In genomic region chr1:207335695-207336363, GRCh38 we compare ENCODE assay signal across 8 cellular contexts. TPM values are rescaled to one million over a fixed set of nuclear protein-coding genes. Genes with fewer than 3 reads are reported as not detected.
A peak's percentile ranks its signal among the peaks of the same experiment; 100 is the strongest.
DNase-seq lines count a peak whose midpoint lies in the region; ATAC-seq, FAIRE-seq and TF ChIP-seq lines count a peak whose summit lies in the region.

No MANE protein-coding gene starts in this region.

- no peaks in the 10 kb centered on the region for H3K79me2 ChIP-seq in HepG2 (ENCODE audit: insufficient read depth, low read length)

- no peak for TF ChIP-seq RAD21 in HepG2 (CRISPR knock-in tag; IDR thresholded peaks at IDR 0.05)

- in situ Hi-C loops in HepG2 (cut with HindIII; ENCODE audit: extremely low pct_ligation_motif_present, low pct_unique_long_range_greater_than_20kb) = no loop called here

- intact Hi-C loops in HepG2 (cut with micrococcal nuclease; ENCODE audit: unreplicated experiment) = no loop called here

- H3K4me3 Mint-ChIP-seq in T-helper 17 cell = peak overlapping the region; percentile 13

- peaks cover 13% of the 10 kb centered on the region for H3K36me3 Mint-ChIP-seq in T-helper 17 cell (ENCODE audit: low read depth)

- no peak overlapping the region for H3K4me2 ChIP-seq in HepG2 (ENCODE audit: low read depth, low read length)

- POLR2A ChIA-PET in HepG2 (lab: Yijun Ruan, JAX) = interaction anchor here (4.4 kb wide), 1 partner anchor 14 kb away, joined by 25 read pairs; the partner anchor contains the start of gene CD55

- TF ChIP-seq CTCF in HepG2 (CRISPR knock-in tag; IDR thresholded peaks at IDR 0.05) = no peak

- peaks cover 31% of the 10 kb centered on the region for H3K4me1 Mint-ChIP-seq in T-helper 17 cell

- 93% methylated on average over 6 of the region's 6 CpGs for WGBS in HepG2 (ENCODE audit: low lambda C conversion rate)

- H4K20me1 ChIP-seq in HepG2 (ENCODE audit: insufficient read depth, low read length) = no peaks in the 10 kb centered on the region

- H3K9ac ChIP-seq in HepG2 (ENCODE audit: insufficient read depth, low read depth, low read length) = no peak overlapping the region

- peaks cover 11% of the 10 kb centered on the region for H3K4me1 ChIP-seq in HepG2 (ENCODE audit: insufficient read depth, low read length)

- H3K27ac Mint-ChIP-seq in T-helper 17 cell = peak overlapping the region; percentile 19

- peak; percentile 47 for DNase-seq in AG20443 (ENCODE audit: low spot score)
- no peak for DNase-seq in T-helper 17 cell
- DNase-seq in HepG2 (ENCODE audit: low spot score) = no peak
- no peak for DNase-seq in UCSD-AML1 (lab: John Stamatoyannopoulos, UW; ENCODE audit: unreplicated experiment)
- no peak for DNase-seq in GM03348 (ENCODE audit: low spot score)
- DNase-seq in DMS153 treated with DMSO at 0.1 percent for 48 hours (lab: John Stamatoyannopoulos, UW; ENCODE audit: unreplicated experiment) = no peak

- ATAC-seq in GM18870 (IDR thresholded peaks at IDR 0.05; ENCODE audit: unreplicated experiment) = peak; percentile 62
- peak; percentile 40 for ATAC-seq in HG03060 (IDR thresholded peaks at IDR 0.05; ENCODE audit: low read depth, unreplicated experiment)
- peak; percentile 72 for ATAC-seq in T-helper 17 cell
- ATAC-seq in HepG2 = no peak

- no TSS peak for BruUV-seq in HepG2 (replicated peaks; lab: Mats Ljungman, UMichigan)

- CTCF ChIA-PET in HepG2 (lab: Yijun Ruan, JAX; ENCODE audit: low intra/inter-chr PET ratio, low total read pairs) = no interaction called here

- H3K27me3 Mint-ChIP-seq in T-helper 17 cell = no peaks in the 10 kb centered on the region

- no peak for FAIRE-seq in HepG2 (lab: Jason Lieb, UNC)

- H3K4me3 ChIP-seq in HepG2 (replicated peaks in 1 of 3; ENCODE audit: insufficient read depth in 1 of 3, low read depth in 2 of 3, low read length in 3 of 3) = no peak overlapping the region

- TF ChIP-seq POLR2A in HepG2 (IDR thresholded peaks at IDR 0.05; ENCODE audit: insufficient read depth in 1 of 2, low read depth in 2 of 2, low read length in 2 of 2) = no peak

- H3K27me3 ChIP-seq in HepG2 (ENCODE audit: control insufficient read depth in 1 of 2, insufficient read depth in 2 of 2, low read length in 2 of 2) = no peaks in the 10 kb centered on the region

- H2AFZ ChIP-seq in HepG2 (ENCODE audit: low read length) = no peak overlapping the region

- no peak overlapping the region for H3K27ac ChIP-seq in HepG2 (ENCODE audit: extremely low read length, insufficient read depth, low read length)

- no peak for TF ChIP-seq EP300 in HepG2 (IDR thresholded peaks at IDR 0.05; ENCODE audit: low read depth in 2 of 2, low read length in 2 of 2)
- TF ChIP-seq EP300 in HepG2 (CRISPR knock-in tag; IDR thresholded peaks at IDR 0.05; ENCODE audit: borderline replicate concordance) = no peak

- H3K9me3 ChIP-seq in T-helper 17 cell (ENCODE audit: control insufficient read depth, low read length, poor library complexity, severe bottlenecking) = no peaks in the 10 kb centered on the region
- peaks cover 11% of the 10 kb centered on the region for H3K9me3 ChIP-seq in HepG2 (ENCODE audit: low read length)

- peaks cover 2 to 8% of the 10 kb centered on the region in 2 experiments; a peak in 2 of 5 replicates for H3K36me3 ChIP-seq in HepG2 (replicated peaks in 1 of 2; ENCODE audit: control insufficient read depth in 1 of 2, insufficient read depth in 2 of 2, low read length in 2 of 2)

TF ChIP-seq in HepG2, 621 proteins besides CTCF, POLR2A, EP300 and RAD21:
- TF ChIP-seq ATF7 (IDR thresholded peaks at IDR 0.05) (peak; percentile 47; the same call in 1 of the 2 replicates), ATF7 (CRISPR knock-in tag; IDR thresholded peaks at IDR 0.05) (no peak)
- TF ChIP-seq, protein P1, sequence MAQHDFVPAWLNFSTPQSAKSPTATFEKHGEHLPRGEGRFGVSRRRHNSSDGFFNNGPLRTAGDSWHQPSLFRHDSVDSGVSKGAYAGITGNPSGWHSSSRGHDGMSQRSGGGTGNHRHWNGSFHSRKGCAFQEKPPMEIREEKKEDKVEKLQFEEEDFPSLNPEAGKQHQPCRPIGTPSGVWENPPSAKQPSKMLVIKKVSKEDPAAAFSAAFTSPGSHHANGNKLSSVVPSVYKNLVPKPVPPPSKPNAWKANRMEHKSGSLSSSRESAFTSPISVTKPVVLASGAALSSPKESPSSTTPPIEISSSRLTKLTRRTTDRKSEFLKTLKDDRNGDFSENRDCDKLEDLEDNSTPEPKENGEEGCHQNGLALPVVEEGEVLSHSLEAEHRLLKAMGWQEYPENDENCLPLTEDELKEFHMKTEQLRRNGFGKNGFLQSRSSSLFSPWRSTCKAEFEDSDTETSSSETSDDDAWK (CRISPR knock-in tag; IDR thresholded peaks at IDR 0.05) = no peak
TF ChIP-seq in HepG2: peak in this region for 1.

RNA-seq across cellular contexts. Expression of gene CD55, which starts 14.4 kb away (rescaled TPM):
- total RNA-seq in T-helper 17 cell = 100 to 1,000 TPM in 1 of 2 donors, 10 to 100 TPM in 1; 98.3 to 133 TPM
- total RNA-seq in HepG2 (2016; rRNA removed; fragmentation: Illumina TruSeq; extraction: Trizol) = 2.7 and 6.0 TPM in 2 replicates
- total RNA-seq in HepG2 (2016; cell fraction: cytosol; rRNA removed; fragmentation: Illumina TruSeq; extraction: Trizol; ENCODE audit: low read depth) = 0.79 and 0.91 TPM in 2 replicates
- 2.9 and 6.1 TPM in 2 replicates for total RNA-seq in HepG2 (2016; cell fraction: insoluble cytoplasmic fraction; rRNA removed; fragmentation: Illumina TruSeq; extraction: Trizol)
- 1.9 TPM in 2 replicates for total RNA-seq in HepG2 (2016; cell fraction: membrane; rRNA removed; fragmentation: Illumina TruSeq; extraction: Trizol)
- 7.4 and 8.5 TPM in 2 replicates for total RNA-seq in HepG2 (2016; cell fraction: nucleus; rRNA removed; fragmentation: Illumina TruSeq; extraction: Trizol)
- 48.7 and 56.0 TPM in 2 replicates for polyA plus RNA-seq in HepG2 (2011; rRNA removed)
- 28.9 and 51.0 TPM in 2 replicates for polyA plus RNA-seq in HepG2 (2011; cell fraction: cytosol; rRNA removed)
- 11.6 and 15.8 TPM in 2 replicates for polyA plus RNA-seq in HepG2 (2011; cell fraction: nucleus; rRNA removed)
- 36.4 and 48.7 TPM in 2 replicates for polyA plus RNA-seq in HepG2 (2012)
- 1.5 and 1.8 TPM in 2 replicates for polyA plus RNA-seq in HepG2 (2016; cell fraction: cytosol; fragmentation: Illumina TruSeq; extraction: Trizol; ENCODE audit: low read depth)
- polyA plus RNA-seq in HepG2 (2016; cell fraction: insoluble cytoplasmic fraction; fragmentation: Illumina TruSeq; extraction: Trizol; ENCODE audit: low read depth) = 4.6 and 4.8 TPM in 2 replicates
- 2.2 and 2.3 TPM in 2 replicates for polyA plus RNA-seq in HepG2 (2016; cell fraction: membrane; fragmentation: Illumina TruSeq; extraction: Trizol; ENCODE audit: low read depth)
- polyA plus RNA-seq in HepG2 (2016; cell fraction: nucleus; fragmentation: Illumina TruSeq; extraction: Trizol; ENCODE audit: insufficient read depth, low read depth) = 11.4 and 16.1 TPM in 2 replicates
- 17.0 and 617 TPM in 2 replicates for polyA minus RNA-seq in HepG2 (2011; rRNA and poly(A)+ RNA removed; ENCODE audit: low replicate concordance)
- 24.7 and 25.8 TPM in 2 replicates for polyA minus RNA-seq in HepG2 (2011; cell fraction: cytosol; rRNA and poly(A)+ RNA removed)
- polyA minus RNA-seq in HepG2 (2011; cell fraction: nucleus; rRNA and poly(A)+ RNA removed) = 42.5 and 44.9 TPM in 2 replicates

Comparison
In these comparisons a context has a peak if more than half of its experiments do, and no peak if none do; other contexts are left out.
1. RNA of gene CD55, which starts 14.4 kb away (total RNA-seq): 98.3 to 133 TPM in T-helper 17 cell; 0.79 to 8.5 TPM in HepG2; every median in the first group is over 10 times any median in the second.